In the genomic region with DNA sequence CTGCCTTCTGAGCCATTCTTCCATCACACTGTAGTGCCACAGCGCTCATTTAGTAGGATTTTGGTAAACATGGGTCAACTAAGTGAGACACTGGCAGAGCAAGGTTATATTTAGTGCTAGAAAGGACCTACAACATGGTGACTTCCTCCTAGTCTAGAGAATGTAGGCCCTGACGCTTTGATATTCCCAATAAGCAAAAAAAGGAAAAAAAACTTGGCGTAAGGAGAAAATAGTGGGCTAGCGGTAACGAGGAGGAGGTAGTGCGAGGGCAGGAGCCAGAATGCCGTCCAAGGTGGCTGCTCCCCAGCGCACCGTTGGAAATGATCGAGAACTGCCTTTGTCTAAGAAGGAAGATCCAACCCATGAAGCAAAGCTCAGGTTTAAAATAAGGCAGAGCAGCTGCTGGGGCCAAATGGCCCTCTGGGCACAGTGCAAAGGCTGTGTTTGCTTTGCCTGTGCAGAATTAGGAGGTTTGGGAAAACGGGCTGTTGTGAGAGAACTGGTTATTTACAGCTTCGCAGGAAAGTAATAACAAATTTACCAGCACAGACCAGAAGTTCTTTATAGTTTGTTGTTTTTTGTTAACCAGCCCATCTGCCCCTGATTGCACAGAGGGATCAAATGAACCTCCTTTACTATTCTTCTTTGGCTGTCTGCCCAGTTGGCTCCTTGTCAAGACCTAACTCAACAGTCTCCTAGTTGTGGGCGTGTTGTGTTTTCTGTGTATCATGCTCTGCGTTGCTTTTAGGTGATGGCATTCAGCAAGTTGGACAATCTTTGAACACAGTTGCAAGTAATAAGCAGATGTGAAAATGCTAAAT, we compare ENCODE assay signal across 9 cellular contexts.
DNase-seq lines count a peak whose midpoint lies in the region; ATAC-seq and FAIRE-seq lines count a peak whose summit lies in the region.
"Had no signal": no experiment of that assay in that cellular context is flagged by ENCODE, and none has a peak within 500 bp of the region (broad histone marks: within the 10 kb centered on the region; RNA-seq: fewer than 3 reads in every experiment).

No MANE protein-coding gene starts in this region.

- H2BK5ac ChIP-seq in neuronal stem cell (ENCODE audit: low read length), result no peak overlapping the region

- ATAC-seq in Right ventricle myocardium superior (ENCODE audit: poor library complexity), result peak; percentile 44
- no peak for ATAC-seq in Right ventricle myocardium inferior
- no peak for ATAC-seq in HG02759 (IDR thresholded peaks at IDR 0.05; ENCODE audit: unreplicated experiment)

- no peak overlapping the region for H4K91ac ChIP-seq in neuronal stem cell (ENCODE audit: low read depth, low read length, poor library complexity)

- H3K9ac ChIP-seq in neuronal stem cell (ENCODE audit: low read depth, low read length, poor library complexity), result no peak overlapping the region

- no peak overlapping the region for H2BK120ac ChIP-seq in neuronal stem cell (ENCODE audit: low read depth, low read length)

- no peak overlapping the region for H2BK12ac ChIP-seq in neuronal stem cell (ENCODE audit: low read length)

- H3K27ac ChIP-seq in small intestine (ENCODE audit: low read depth in 1 of 2, low read length in 1 of 2) (peak overlapping the region; percentile 49 to 67), neuronal stem cell (replicated peaks; ENCODE audit: low read length) (no peak overlapping the region)
- H3K27ac ChIP-seq: neutrophil had no signal

- H3K4me1 ChIP-seq in small intestine (ENCODE audit: control insufficient read depth in 2 of 2, insufficient read depth in 1 of 2, low read depth in 1 of 2, low read length in 1 of 2) (peaks cover 0 to 9% of the 10 kb centered on the region in 2 donors), neuronal stem cell (ENCODE audit: control insufficient read depth in 2 of 2, insufficient read depth in 1 of 2, low read depth in 1 of 2, low read length in 2 of 2) (peaks cover 0 to under 1% of the 10 kb centered on the region in 2 donors)

- H3K36me3 ChIP-seq in small intestine (ENCODE audit: control insufficient read depth in 2 of 2, insufficient read depth in 2 of 2, low read length in 2 of 2) (no peaks in the 10 kb centered on the region), neuronal stem cell (replicated peaks in 1 of 2; ENCODE audit: control insufficient read depth in 2 of 2, insufficient read depth in 2 of 2, low read length in 2 of 2) (peaks cover 10 to 93% of the 10 kb centered on the region in 2 donors)
- H3K36me3 ChIP-seq: neutrophil had no signal

- H3K23ac ChIP-seq in neuronal stem cell (ENCODE audit: low read depth, low read length, poor library complexity), result no peak overlapping the region

- H3K4me3 ChIP-seq in small intestine (ENCODE audit: low read depth in 1 of 2, low read length in 2 of 2), result no peak overlapping the region
- no peak overlapping the region for H3K4me3 ChIP-seq in neuronal stem cell (ENCODE audit: low read length in 2 of 2)

- H4K8ac ChIP-seq in neuronal stem cell (ENCODE audit: low read depth, low read length), result no peak overlapping the region

- no peaks in the 10 kb centered on the region for H3K79me1 ChIP-seq in neuronal stem cell (ENCODE audit: low read depth, low read length)

- no peak overlapping the region for H2AK5ac ChIP-seq in neuronal stem cell (ENCODE audit: low read depth, low read length)

- H2BK15ac ChIP-seq in neuronal stem cell (ENCODE audit: low read length), result no peak overlapping the region

- no peak overlapping the region for H3K18ac ChIP-seq in neuronal stem cell (ENCODE audit: low read length)

- intact Hi-C loops in Right ventricle myocardium superior (cut with DNase I), result no loop called here
- intact Hi-C loops in Right ventricle myocardium inferior (cut with DNase I), result no loop called here

- H3K9me3 ChIP-seq in small intestine (ENCODE audit: control insufficient read depth, low read depth), result no peaks in the 10 kb centered on the region
- peaks cover 0 to 3% of the 10 kb centered on the region in 2 donors for H3K9me3 ChIP-seq in neuronal stem cell (replicated peaks in 1 of 2; ENCODE audit: control insufficient read depth in 2 of 2, insufficient read depth in 1 of 2, low read depth in 1 of 2, low read length in 2 of 2)
- H3K9me3 ChIP-seq: neutrophil had no signal

- no peak for DNase-seq in Right ventricle myocardium superior
- DNase-seq in Right ventricle myocardium inferior (ENCODE audit: missing footprints), result no peak
- DNase-seq in OCI-M1 (lab: John Stamatoyannopoulos, UW), result peak; percentile 18
- peak; percentile 96 for DNase-seq in fibroblast of gingiva (ENCODE audit: low read depth)
- peak; percentile 89 for DNase-seq in small intestine
- no peak for DNase-seq in neuronal stem cell (ENCODE audit: low spot score)
- no peak for DNase-seq in activated T-cell treated with anti-CD3 and anti-CD28 coated beads, Interleukin-2, amount 50 U/mL, for 48 hours

- no peaks in the 10 kb centered on the region for H3K27me3 ChIP-seq in small intestine (ENCODE audit: control insufficient read depth in 2 of 2, insufficient read depth in 2 of 2, low read length in 2 of 2)
- H3K27me3 ChIP-seq in neuronal stem cell (ENCODE audit: control insufficient read depth in 3 of 3, insufficient read depth in 3 of 3, low read depth in 1 of 3, low read length in 3 of 3), result no peaks in the 10 kb centered on the region
- H3K27me3 ChIP-seq: neutrophil had no signal

- no peak overlapping the region for H3K14ac ChIP-seq in neuronal stem cell (ENCODE audit: low read length)

- H3K4ac ChIP-seq in neuronal stem cell (ENCODE audit: low read length), result no peak overlapping the region

- 31 to 53% (median 39%) methylated on average over 14 of the region's 14 CpGs for WGBS in small intestine, 3 donors
- no CpG with 5 or more reads among the region's 14 CpGs for WGBS in neuronal stem cell (ENCODE audit: extremely low coverage in 2 of 2, insufficient read length in 2 of 2, insufficient replicate concordance in 1 of 2), 2 donors

- no peak overlapping the region for H2AFZ ChIP-seq in neuronal stem cell (ENCODE audit: low read length)

- no peak for FAIRE-seq in small intestine (lab: Jason Lieb, UNC)

- H3K4me2 ChIP-seq in neuronal stem cell (ENCODE audit: insufficient read depth, low read length, poor library complexity, severe bottlenecking), result no peak overlapping the region

Comparison
In these comparisons a context has a peak if more than half of its experiments do, and no peak if none do; other contexts are left out.
1. DNase-seq: peak in OCI-M1 (single experiment), fibroblast of gingiva (single experiment) and small intestine (single experiment); none in Right ventricle myocardium superior (single experiment), Right ventricle myocardium inferior (single experiment), neuronal stem cell (single experiment) and activated T-cell treated with anti-CD3 and anti-CD28 coated beads, Interleukin-2, amount 50 U/mL, for 48 hours (0 of 2).